2 cellular contexts compared by ENCODE assay signal in the genomic region with DNA sequence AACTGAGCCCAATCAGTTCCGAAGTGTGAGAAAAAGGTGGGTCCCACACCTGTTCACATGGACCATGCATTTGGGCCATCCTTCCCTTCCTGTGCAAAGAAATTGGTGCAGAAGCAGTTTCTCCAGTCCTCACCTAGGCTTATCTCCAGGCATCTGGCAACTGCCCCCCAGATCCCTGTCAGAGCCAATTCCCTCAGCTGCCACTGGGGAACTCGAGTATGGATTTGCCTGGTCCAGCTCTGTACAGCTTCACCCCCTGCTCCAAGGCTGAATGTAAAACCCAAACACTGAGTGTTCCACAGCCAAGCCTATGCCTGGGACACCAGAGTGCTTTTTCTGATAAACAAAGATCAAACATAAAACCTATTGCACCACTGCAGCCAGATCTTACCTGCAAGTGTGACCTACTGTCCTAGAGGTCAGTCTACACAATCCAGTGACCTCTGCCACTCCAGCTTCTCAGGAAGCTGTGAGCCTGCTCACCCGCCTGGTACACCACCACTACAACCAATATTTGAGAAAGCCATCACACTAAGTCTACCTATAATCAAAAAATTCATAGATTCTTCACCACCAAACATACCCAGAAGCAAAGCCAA.
TF ChIP-seq lines count a peak whose summit lies in the region.

No MANE protein-coding gene starts in this region.

TF ChIP-seq in HCT116, 20 proteins besides CTCF, POLR2A, EP300 and RAD21 (continued from another document):
- TF ChIP-seq YY1 (IDR thresholded peaks at IDR 0.05; ENCODE audit: extremely low read depth, insufficient replicate concordance, low read depth, low read length) (no peak), SRF (IDR thresholded peaks at IDR 0.05; ENCODE audit: low read depth) (no peak), REST (IDR thresholded peaks at IDR 0.05; ENCODE audit: low read depth) (no peak), EZH2phosphoT487 (IDR thresholded peaks at IDR 0.05; ENCODE audit: borderline replicate concordance) (no peak), SIN3A (IDR thresholded peaks at IDR 0.05; ENCODE audit: low read depth) (no peak), ELF1 (IDR thresholded peaks at IDR 0.05; ENCODE audit: borderline replicate concordance, low read depth) (no peak), POLR2AphosphoS5 (IDR thresholded peaks at IDR 0.05; ENCODE audit: low read depth, low read length) (no peak), SP1 (IDR thresholded peaks at IDR 0.05; ENCODE audit: low read depth) (no peak), MAX (IDR thresholded peaks at IDR 0.05) (no peak)

TF ChIP-seq in HepG2, 621 proteins besides CTCF, POLR2A, EP300 and RAD21 (continued from another document):
- TF ChIP-seq, protein P1, sequence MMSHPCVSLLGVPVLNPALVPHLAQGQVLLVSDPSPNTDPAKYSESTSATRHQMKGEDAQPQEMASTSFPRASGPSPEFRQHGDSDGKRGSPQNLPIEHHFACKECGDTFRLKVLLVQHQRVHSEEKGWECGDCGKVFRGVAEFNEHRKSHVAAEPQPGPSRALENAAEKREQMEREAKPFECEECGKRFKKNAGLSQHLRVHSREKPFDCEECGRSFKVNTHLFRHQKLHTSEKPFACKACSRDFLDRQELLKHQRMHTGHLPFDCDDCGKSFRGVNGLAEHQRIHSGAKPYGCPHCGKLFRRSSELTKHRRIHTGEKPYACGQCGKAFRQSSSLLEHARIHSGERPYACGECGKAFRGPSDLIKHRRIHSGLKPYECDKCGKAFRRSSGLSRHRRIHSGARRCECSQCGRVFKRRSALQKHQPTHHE (CRISPR knock-in tag; IDR thresholded peaks at IDR 0.05; ENCODE audit: borderline replicate concordance): no peak
- no peak for TF ChIP-seq FLYWCH1 (CRISPR knock-in tag; IDR thresholded peaks at IDR 0.05)
